Comparison of ENCODE assay signal across 8 cellular contexts in genomic region chr9:95507456-95508241, GRCh38. TPM values are rescaled to one million over a fixed set of nuclear protein-coding genes. Genes with fewer than 3 reads are reported as not detected.
A peak's percentile ranks its signal among the peaks of the same experiment; 100 is the strongest.
DNase-seq lines count a peak whose midpoint lies in the region; ATAC-seq and TF ChIP-seq lines count a peak whose summit lies in the region.

No MANE protein-coding gene starts in this region.

- peak overlapping the region; percentile 67 for H2BK15ac ChIP-seq in mesenchymal stem cell (ENCODE audit: low read depth, poor library complexity, severe bottlenecking)

- peak overlapping the region; percentile 85 to 86 for H3K14ac ChIP-seq in mesenchymal stem cell (ENCODE audit: low read length in 2 of 2)

- peak overlapping the region; percentile 96 to 98 for H3K18ac ChIP-seq in mesenchymal stem cell (ENCODE audit: low read depth in 1 of 2, low read length in 2 of 2)

- H2BK120ac ChIP-seq in mesenchymal stem cell (ENCODE audit: low read depth, low read length) = peak overlapping the region; percentile 99

- H2AK5ac ChIP-seq in mesenchymal stem cell (ENCODE audit: low read length, severe bottlenecking) = no peak overlapping the region

- H4K91ac ChIP-seq in mesenchymal stem cell (ENCODE audit: low read length) = peak overlapping the region; percentile 73

- H4K8ac ChIP-seq in mesenchymal stem cell (ENCODE audit: low read length) = peak overlapping the region; percentile 54

- POLR2A ChIA-PET in GM10248 (lab: Yijun Ruan, JAX) = no interaction called here

- H2BK5ac ChIP-seq in mesenchymal stem cell (ENCODE audit: low read depth, low read length, poor library complexity, severe bottlenecking) = peak overlapping the region; percentile 77

- CTCF ChIA-PET in GM10248 (lab: Yijun Ruan, JAX) = no interaction called here

- peak overlapping the region; percentile 89 for H3K9ac ChIP-seq in mesenchymal stem cell (ENCODE audit: low read length)

- peaks cover 13% of the 10 kb centered on the region for H3K4me1 ChIP-seq in mesenchymal stem cell (ENCODE audit: control insufficient read depth, insufficient read depth, low read depth, low read length)

- H3K27ac ChIP-seq in mesenchymal stem cell (ENCODE audit: low read length, poor library complexity, severe bottlenecking) (peak overlapping the region; percentile 82), temporal lobe (ENCODE audit: low read depth, low read length) (peak overlapping the region; percentile 81)

- H2AFZ ChIP-seq in mesenchymal stem cell (ENCODE audit: low read depth, low read length) = peak overlapping the region; percentile 8

- H3K23ac ChIP-seq in mesenchymal stem cell (ENCODE audit: low read length in 2 of 2) = peak overlapping the region; percentile 52 to 83

- H3K36me3 ChIP-seq in mesenchymal stem cell (ENCODE audit: control insufficient read depth in 1 of 2, insufficient read depth in 2 of 2, low read depth in 1 of 2, low read length in 2 of 2) = no peaks in the 10 kb centered on the region

- no peaks in the 10 kb centered on the region for H3K27me3 ChIP-seq in mesenchymal stem cell (ENCODE audit: control insufficient read depth in 1 of 2, insufficient read depth in 1 of 2, low read length in 2 of 2)

- H3K4ac ChIP-seq in mesenchymal stem cell (ENCODE audit: low read depth in 1 of 2, low read length in 2 of 2) = peak overlapping the region; percentile 75 to 94

- WGBS in mesenchymal stem cell = 1% methylated on average over 24 of the region's 37 CpGs

- H2BK12ac ChIP-seq in mesenchymal stem cell (ENCODE audit: low read length in 2 of 2) = peak overlapping the region; percentile 18 to 85

- no peaks in the 10 kb centered on the region for H3K9me3 ChIP-seq in mesenchymal stem cell (ENCODE audit: control insufficient read depth, low read length)

- H3K4me2 ChIP-seq in mesenchymal stem cell (ENCODE audit: low read length, poor library complexity, severe bottlenecking) = peak overlapping the region; percentile 97

- TF ChIP-seq CTCF in GM10248 (IDR thresholded peaks at IDR 0.05; ENCODE audit: control extremely low read depth, extremely low read depth, low read depth, missing control alignments) = no peak

- DNase-seq in GM10248 (ENCODE audit: extremely low spot score) (peak; percentile 39), NCI-H146 treated with DMSO at 0.1 percent for 48 hours (lab: John Stamatoyannopoulos, UW; ENCODE audit: unreplicated experiment) (peak; percentile 2), mesenchymal stem cell (peak; percentile 83)
- peak; percentile 29 for DNase-seq in activated CD4-positive, alpha-beta T cell treated with anti-CD3 and anti-CD28 coated beads, Interleukin-2, amount 50 U/mL, for 1 hour
- peak; percentile 32 for DNase-seq in effector CD4-positive, alpha-beta T cell

- peak overlapping the region; percentile 81 to 95 for H3K4me3 ChIP-seq in mesenchymal stem cell (ENCODE audit: insufficient read depth in 1 of 2, low read depth in 1 of 2, low read length in 2 of 2)

- peaks cover 16% of the 10 kb centered on the region for H3K79me1 ChIP-seq in mesenchymal stem cell (replicated peaks; ENCODE audit: low read length, poor library complexity, severe bottlenecking)

- ATAC-seq in HG02973 (IDR thresholded peaks at IDR 0.05; ENCODE audit: unreplicated experiment) = no peak
- no peak for ATAC-seq in GM19463 (IDR thresholded peaks at IDR 0.05; ENCODE audit: unreplicated experiment)

RNA-seq across cellular contexts. Expression of gene PTCH1, which starts 9.1 kb away (rescaled TPM):
- polyA plus RNA-seq in mesenchymal stem cell (2013, experiment 1 of 2) = 8.7 TPM
- 9.5 TPM for polyA plus RNA-seq in mesenchymal stem cell (2013, experiment 2 of 2)
- 6.6 TPM for total RNA-seq in temporal lobe

Comparison
In these comparisons a context has a peak if more than half of its experiments do, and no peak if none do; other contexts are left out.
1. DNase-seq: peak in every context shown above with its lines; median percentile 83 in mesenchymal stem cell; 39 in GM10248; 32 in effector CD4-positive, alpha-beta T cell; 29 in activated CD4-positive, alpha-beta T cell treated with anti-CD3 and anti-CD28 coated beads, Interleukin-2, amount 50 U/mL, for 1 hour; 2 in NCI-H146 treated with DMSO at 0.1 percent for 48 hours.